ENCODE assay signal across 1 cellular context in the genomic region with DNA sequence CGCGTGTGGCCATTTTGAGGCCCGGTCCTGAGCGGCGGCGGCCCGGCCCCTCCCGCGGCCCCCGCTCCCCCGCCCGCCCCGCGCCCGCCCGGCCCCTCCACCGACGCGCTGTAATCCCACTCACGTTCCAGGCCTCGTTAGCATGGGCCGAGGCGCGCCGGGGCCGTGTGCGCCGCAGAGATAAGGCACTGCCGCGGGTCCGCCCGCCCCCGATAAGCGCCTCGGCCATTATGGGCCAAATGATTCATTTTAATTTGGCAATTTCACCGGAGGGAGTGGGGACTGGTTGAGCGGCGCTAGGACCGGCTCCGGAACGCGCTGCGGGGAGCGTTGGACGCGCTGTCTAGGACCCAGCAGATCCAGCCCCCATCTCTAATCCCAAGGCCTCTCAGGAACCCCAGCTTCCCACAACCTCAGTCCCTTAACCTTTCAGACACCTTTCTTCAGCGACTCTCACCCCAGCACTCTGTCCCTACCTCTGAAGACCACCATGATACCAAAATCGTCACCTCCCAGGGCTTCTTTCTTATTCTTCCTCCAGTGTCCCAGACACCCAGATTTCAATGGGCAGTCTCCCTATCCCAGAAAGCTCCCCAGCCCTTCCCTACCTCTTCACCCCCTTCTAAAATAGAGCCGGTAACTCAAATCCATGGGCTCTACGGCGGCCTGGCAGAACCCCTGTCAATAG.
TF ChIP-seq lines count a peak whose summit lies in the region.

Gene TAL1 (minus strand): TSS at position 39 of the 688 bp plus-strand sequence. CDS start 6,337 bp downstream, outside the sequence.

TF ChIP-seq in K562, 482 proteins besides CTCF, POLR2A, EP300 and RAD21 (continued from another document and continues in another):
- TF ChIP-seq, protein P1, sequence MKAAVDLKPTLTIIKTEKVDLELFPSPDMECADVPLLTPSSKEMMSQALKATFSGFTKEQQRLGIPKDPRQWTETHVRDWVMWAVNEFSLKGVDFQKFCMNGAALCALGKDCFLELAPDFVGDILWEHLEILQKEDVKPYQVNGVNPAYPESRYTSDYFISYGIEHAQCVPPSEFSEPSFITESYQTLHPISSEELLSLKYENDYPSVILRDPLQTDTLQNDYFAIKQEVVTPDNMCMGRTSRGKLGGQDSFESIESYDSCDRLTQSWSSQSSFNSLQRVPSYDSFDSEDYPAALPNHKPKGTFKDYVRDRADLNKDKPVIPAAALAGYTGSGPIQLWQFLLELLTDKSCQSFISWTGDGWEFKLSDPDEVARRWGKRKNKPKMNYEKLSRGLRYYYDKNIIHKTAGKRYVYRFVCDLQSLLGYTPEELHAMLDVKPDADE (conservative IDR thresholded peaks at IDR 0.05; ENCODE audit: control insufficient read depth, low read depth, low read length): peak; percentile 93
- no peak for TF ChIP-seq ZEB2 (IDR thresholded peaks at IDR 0.05)
- TF ChIP-seq ZNF212 (CRISPR knock-in tag; IDR thresholded peaks at IDR 0.05): no peak
- TF ChIP-seq FIP1L1 (IDR thresholded peaks at IDR 0.05; ENCODE audit: low read depth, low read length, poor library complexity, severe bottlenecking): no peak
- no peak for TF ChIP-seq PRPF4 (IDR thresholded peaks at IDR 0.05; ENCODE audit: insufficient read depth, low read depth, low read length, poor library complexity, severe bottlenecking)
- TF ChIP-seq NRF1 (conservative IDR thresholded peaks at IDR 0.05 in 1 of 2, IDR thresholded peaks at IDR 0.05 in 1 of 2): peak; percentile 34 to 69; a peak in 3 of 4 replicates
- no peak for TF ChIP-seq MXD1 (CRISPR knock-in tag; IDR thresholded peaks at IDR 0.05; ENCODE audit: borderline replicate concordance, poor library complexity, severe bottlenecking)
- no peak for TF ChIP-seq TAF7 (tag; IDR thresholded peaks at IDR 0.05)
- TF ChIP-seq SNRNP70 (optimal IDR thresholded peaks at IDR 0.05; ENCODE audit: low read depth, low read length): no peak
- peak; percentile 9 for TF ChIP-seq DACH1 (IDR thresholded peaks at IDR 0.05; ENCODE audit: partially characterized antibody)
- peak in 1 of 2 experiments; percentile 82; a peak in 3 of 4 replicates for TF ChIP-seq MLLT1 (IDR thresholded peaks at IDR 0.05)
- no peak for TF ChIP-seq GABPB2 (CRISPR knock-in tag; conservative IDR thresholded peaks at IDR 0.05)
- TF ChIP-seq, protein P2, sequence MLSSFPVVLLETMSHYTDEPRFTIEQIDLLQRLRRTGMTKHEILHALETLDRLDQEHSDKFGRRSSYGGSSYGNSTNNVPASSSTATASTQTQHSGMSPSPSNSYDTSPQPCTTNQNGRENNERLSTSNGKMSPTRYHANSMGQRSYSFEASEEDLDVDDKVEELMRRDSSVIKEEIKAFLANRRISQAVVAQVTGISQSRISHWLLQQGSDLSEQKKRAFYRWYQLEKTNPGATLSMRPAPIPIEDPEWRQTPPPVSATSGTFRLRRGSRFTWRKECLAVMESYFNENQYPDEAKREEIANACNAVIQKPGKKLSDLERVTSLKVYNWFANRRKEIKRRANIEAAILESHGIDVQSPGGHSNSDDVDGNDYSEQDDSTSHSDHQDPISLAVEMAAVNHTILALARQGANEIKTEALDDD (IDR thresholded peaks at IDR 0.05): peak; percentile 74; the same call in 1 of the 2 replicates
- peak; percentile 90 for TF ChIP-seq GATAD2A (IDR thresholded peaks at IDR 0.05)
- no peak for TF ChIP-seq NFATC3 (IDR thresholded peaks at IDR 0.05)
- TF ChIP-seq, protein P3, sequence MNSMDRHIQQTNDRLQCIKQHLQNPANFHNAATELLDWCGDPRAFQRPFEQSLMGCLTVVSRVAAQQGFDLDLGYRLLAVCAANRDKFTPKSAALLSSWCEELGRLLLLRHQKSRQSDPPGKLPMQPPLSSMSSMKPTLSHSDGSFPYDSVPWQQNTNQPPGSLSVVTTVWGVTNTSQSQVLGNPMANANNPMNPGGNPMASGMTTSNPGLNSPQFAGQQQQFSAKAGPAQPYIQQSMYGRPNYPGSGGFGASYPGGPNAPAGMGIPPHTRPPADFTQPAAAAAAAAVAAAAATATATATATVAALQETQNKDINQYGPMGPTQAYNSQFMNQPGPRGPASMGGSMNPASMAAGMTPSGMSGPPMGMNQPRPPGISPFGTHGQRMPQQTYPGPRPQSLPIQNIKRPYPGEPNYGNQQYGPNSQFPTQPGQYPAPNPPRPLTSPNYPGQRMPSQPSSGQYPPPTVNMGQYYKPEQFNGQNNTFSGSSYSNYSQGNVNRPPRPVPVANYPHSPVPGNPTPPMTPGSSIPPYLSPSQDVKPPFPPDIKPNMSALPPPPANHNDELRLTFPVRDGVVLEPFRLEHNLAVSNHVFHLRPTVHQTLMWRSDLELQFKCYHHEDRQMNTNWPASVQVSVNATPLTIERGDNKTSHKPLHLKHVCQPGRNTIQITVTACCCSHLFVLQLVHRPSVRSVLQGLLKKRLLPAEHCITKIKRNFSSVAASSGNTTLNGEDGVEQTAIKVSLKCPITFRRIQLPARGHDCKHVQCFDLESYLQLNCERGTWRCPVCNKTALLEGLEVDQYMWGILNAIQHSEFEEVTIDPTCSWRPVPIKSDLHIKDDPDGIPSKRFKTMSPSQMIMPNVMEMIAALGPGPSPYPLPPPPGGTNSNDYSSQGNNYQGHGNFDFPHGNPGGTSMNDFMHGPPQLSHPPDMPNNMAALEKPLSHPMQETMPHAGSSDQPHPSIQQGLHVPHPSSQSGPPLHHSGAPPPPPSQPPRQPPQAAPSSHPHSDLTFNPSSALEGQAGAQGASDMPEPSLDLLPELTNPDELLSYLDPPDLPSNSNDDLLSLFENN (IDR thresholded peaks at IDR 0.05; ENCODE audit: low read depth in 2 of 2, low read length in 2 of 2): peak in 1 of 2 experiments; percentile 99; a peak in 2 of 4 replicates
- TF ChIP-seq CHD1 (IDR thresholded peaks at IDR 0.05; ENCODE audit: low read length): no peak
- no peak for TF ChIP-seq ARID4B (CRISPR knock-in tag; IDR thresholded peaks at IDR 0.05)
- TF ChIP-seq CSDE1 (IDR thresholded peaks at IDR 0.05): no peak
- TF ChIP-seq, protein P4, sequence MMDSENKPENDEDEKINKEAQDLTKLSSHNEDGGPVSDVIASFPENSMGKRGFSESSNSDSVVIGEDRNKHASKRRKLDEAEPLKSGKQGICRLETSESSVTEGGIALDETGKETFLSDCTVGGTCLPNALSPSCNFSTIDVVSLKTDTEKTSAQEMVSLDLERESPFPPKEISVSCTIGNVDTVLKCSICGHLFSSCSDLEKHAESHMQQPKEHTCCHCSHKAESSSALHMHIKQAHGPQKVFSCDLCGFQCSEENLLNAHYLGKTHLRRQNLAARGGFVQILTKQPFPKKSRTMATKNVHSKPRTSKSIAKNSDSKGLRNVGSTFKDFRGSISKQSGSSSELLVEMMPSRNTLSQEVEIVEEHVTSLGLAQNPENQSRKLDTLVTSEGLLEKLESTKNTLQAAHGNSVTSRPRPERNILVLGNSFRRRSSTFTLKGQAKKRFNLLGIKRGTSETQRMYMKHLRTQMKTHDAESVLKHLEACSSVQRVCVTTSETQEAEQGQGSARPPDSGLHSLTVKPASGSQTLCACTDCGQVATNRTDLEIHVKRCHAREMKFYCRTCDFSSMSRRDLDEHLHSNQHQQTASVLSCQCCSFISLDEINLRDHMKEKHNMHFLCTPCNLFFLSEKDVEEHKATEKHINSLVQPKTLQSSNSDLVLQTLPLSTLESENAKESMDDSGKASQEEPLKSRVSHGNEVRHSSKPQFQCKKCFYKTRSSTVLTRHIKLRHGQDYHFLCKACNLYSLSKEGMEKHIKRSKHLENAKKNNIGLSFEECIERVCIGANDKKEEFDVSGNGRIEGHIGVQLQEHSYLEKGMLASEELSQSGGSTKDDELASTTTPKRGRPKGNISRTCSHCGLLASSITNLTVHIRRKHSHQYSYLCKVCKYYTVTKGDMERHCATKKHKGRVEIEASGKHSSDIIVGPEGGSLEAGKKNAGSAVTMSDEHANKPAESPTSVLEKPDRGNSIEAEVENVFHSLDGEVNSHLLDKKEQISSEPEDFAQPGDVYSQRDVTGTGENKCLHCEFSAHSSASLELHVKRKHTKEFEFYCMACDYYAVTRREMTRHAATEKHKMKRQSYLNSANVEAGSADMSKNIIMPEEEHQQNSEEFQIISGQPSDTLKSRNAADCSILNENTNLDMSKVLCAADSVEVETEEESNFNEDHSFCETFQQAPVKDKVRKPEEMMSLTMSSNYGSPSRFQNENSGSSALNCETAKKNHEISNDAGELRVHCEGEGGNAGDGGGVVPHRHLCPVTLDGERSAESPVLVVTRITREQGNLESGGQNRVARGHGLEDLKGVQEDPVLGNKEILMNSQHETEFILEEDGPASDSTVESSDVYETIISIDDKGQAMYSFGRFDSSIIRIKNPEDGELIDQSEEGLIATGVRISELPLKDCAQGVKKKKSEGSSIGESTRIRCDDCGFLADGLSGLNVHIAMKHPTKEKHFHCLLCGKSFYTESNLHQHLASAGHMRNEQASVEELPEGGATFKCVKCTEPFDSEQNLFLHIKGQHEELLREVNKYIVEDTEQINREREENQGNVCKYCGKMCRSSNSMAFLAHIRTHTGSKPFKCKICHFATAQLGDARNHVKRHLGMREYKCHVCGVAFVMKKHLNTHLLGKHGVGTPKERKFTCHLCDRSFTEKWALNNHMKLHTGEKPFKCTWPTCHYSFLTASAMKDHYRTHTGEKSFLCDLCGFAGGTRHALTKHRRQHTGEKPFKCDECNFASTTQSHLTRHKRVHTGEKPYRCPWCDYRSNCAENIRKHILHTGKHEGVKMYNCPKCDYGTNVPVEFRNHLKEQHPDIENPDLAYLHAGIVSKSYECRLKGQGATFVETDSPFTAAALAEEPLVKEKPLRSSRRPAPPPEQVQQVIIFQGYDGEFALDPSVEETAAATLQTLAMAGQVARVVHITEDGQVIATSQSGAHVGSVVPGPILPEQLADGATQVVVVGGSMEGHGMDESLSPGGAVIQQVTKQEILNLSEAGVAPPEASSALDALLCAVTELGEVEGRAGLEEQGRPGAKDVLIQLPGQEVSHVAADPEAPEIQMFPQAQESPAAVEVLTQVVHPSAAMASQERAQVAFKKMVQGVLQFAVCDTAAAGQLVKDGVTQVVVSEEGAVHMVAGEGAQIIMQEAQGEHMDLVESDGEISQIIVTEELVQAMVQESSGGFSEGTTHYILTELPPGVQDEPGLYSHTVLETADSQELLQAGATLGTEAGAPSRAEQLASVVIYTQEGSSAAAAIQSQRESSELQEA (IDR thresholded peaks at IDR 0.05; ENCODE audit: low read depth): peak; percentile 69
- TF ChIP-seq OTX1 (CRISPR knock-in tag; IDR thresholded peaks at IDR 0.05): no peak
- TF ChIP-seq ZNF586 (CRISPR knock-in tag; conservative IDR thresholded peaks at IDR 0.05): no peak
- TF ChIP-seq ZNF583 (CRISPR knock-in tag; IDR thresholded peaks at IDR 0.05): no peak
- peak; percentile 96 for TF ChIP-seq SMARCA4 (IDR thresholded peaks at IDR 0.05)
- TF ChIP-seq ETS2 (tag; IDR thresholded peaks at IDR 0.05; ENCODE audit: borderline replicate concordance, poor library complexity, severe bottlenecking): no peak
- TF ChIP-seq SMARCB1 (IDR thresholded peaks at IDR 0.05; ENCODE audit: insufficient read length, low read depth): no peak
- TF ChIP-seq, protein P5, sequence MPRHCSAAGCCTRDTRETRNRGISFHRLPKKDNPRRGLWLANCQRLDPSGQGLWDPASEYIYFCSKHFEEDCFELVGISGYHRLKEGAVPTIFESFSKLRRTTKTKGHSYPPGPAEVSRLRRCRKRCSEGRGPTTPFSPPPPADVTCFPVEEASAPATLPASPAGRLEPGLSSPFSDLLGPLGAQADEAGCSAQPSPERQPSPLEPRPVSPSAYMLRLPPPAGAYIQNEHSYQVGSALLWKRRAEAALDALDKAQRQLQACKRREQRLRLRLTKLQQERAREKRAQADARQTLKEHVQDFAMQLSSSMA (CRISPR knock-in tag; IDR thresholded peaks at IDR 0.05): no peak
- TF ChIP-seq EWSR1 (IDR thresholded peaks at IDR 0.05; ENCODE audit: borderline replicate concordance, low read depth, partially characterized antibody): no peak
- no peak for TF ChIP-seq EP400 (IDR thresholded peaks at IDR 0.05)
- no peak for TF ChIP-seq FOXK1 (CRISPR knock-in tag; IDR thresholded peaks at IDR 0.05; ENCODE audit: borderline replicate concordance)
- TF ChIP-seq, protein P6, sequence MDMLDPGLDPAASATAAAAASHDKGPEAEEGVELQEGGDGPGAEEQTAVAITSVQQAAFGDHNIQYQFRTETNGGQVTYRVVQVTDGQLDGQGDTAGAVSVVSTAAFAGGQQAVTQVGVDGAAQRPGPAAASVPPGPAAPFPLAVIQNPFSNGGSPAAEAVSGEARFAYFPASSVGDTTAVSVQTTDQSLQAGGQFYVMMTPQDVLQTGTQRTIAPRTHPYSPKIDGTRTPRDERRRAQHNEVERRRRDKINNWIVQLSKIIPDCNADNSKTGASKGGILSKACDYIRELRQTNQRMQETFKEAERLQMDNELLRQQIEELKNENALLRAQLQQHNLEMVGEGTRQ (CRISPR knock-in tag; IDR thresholded peaks at IDR 0.05): no peak
